ENCODE assay signal across 8 cellular contexts in genomic region chr19:18281082-18282020, GRCh38. TPM values are rescaled to one million over a fixed set of nuclear protein-coding genes. Genes with fewer than 3 reads are reported as not detected.
DNase-seq lines count a peak whose midpoint lies in the region; TF ChIP-seq lines count a peak whose summit lies in the region.

Gene JUND, minus strand, starts transcription at chr19:18281622. Its CDS starts 138 bp downstream, at chr19:18281484.

- peak; percentile 73 for TF ChIP-seq EP300 in stomach (IDR thresholded peaks at IDR 0.05)

- WGBS in stomach, 5 donors = 0 to 1% (median 1%) methylated on average over 19 to 138 of the region's 138 CpGs

- H3K4me1 ChIP-seq in HAP-1 (peaks cover 15% of the 10 kb centered on the region), MM.1S (ENCODE audit: low read length) (peaks cover 12% of the 10 kb centered on the region), stomach (peaks cover 38 to 58% (median 50%) of the 10 kb centered on the region in 4 donors)

- H3K27me3 Mint-ChIP-seq in neural crest cell (ENCODE audit: low read depth) = peaks cover 7% of the 10 kb centered on the region

- H3K4me2 ChIP-seq in MM.1S (ENCODE audit: low read depth, low read length) = peak within 1 kb of the TSS; percentile 99

- intact Hi-C loops in stomach (cut with DNase I; ENCODE audit: low total_unique reads) = no loop called here

- H3K27me3 ChIP-seq in HAP-1 (ENCODE audit: low read depth) = no peaks in the 10 kb centered on the region
- H3K27me3 ChIP-seq in MM.1S (replicated peaks; ENCODE audit: insufficient read depth, low read length) = no peaks in the 10 kb centered on the region
- H3K27me3 ChIP-seq in stomach = no peaks in the 10 kb centered on the region

- H3K9ac ChIP-seq in MM.1S (ENCODE audit: low read length) = peak within 1 kb of the TSS; percentile 100

- H3K4me3 Mint-ChIP-seq in neural crest cell = peak within 1 kb of the TSS; percentile 94

- no peaks in the 10 kb centered on the region for H4K20me1 ChIP-seq in MM.1S (ENCODE audit: insufficient read depth, low read length)

- H3K79me2 ChIP-seq in MM.1S (ENCODE audit: low read length) = peaks cover 24% of the 10 kb centered on the region

- peaks cover 20% of the 10 kb centered on the region for H3F3A ChIP-seq in MM.1S (ENCODE audit: insufficient read depth, low read length)

- in situ Hi-C loops in HAP-1 (cut with MboI; ENCODE audit: low sequenced_read_pairs) = no loop called here

- peaks cover 14% of the 10 kb centered on the region; the same call in 1 of the 2 replicates for H3K36me3 ChIP-seq in HAP-1 (replicated peaks)
- H3K36me3 ChIP-seq in MM.1S (replicated peaks; ENCODE audit: insufficient read depth, low read length) = no peaks in the 10 kb centered on the region
- H3K36me3 ChIP-seq in stomach = peaks cover 8 to 25% (median 18%) of the 10 kb centered on the region in 4 donors

- H3K27ac ChIP-seq in MM.1S (ENCODE audit: low read length) (peak within 1 kb of the TSS; percentile 98), stomach (peak within 1 kb of the TSS; percentile 98 to 100 (median 100))

- no peak for TF ChIP-seq CTCF in MM.1S (IDR thresholded peaks at IDR 0.05; ENCODE audit: low read length)
- TF ChIP-seq CTCF in fibroblast of villous mesenchyme (IDR thresholded peaks at IDR 0.05; ENCODE audit: insufficient read depth, low read depth, low read length) = no peak
- TF ChIP-seq CTCF in neural crest cell (conservative IDR thresholded peaks at IDR 0.05) = no peak
- TF ChIP-seq CTCF in stomach (IDR thresholded peaks at IDR 0.05) = no peak

- peak within 1 kb of the TSS; percentile 47; the same call in 1 of the 2 replicates for H2AFZ ChIP-seq in MM.1S (ENCODE audit: low read length)

- no peaks in the 10 kb centered on the region for H3K9me2 ChIP-seq in MM.1S (replicated peaks; ENCODE audit: insufficient read depth, low read length)

- H3K4me1 Mint-ChIP-seq in neural crest cell = peaks cover 33% of the 10 kb centered on the region

- TF ChIP-seq POLR2A in stomach (IDR thresholded peaks at IDR 0.05) = peak in 1 of 4 donors; percentile 30

- H3K4me3 ChIP-seq in HAP-1 = peak within 1 kb of the TSS; percentile 92
- H3K4me3 ChIP-seq in MM.1S (ENCODE audit: low read length) = peak within 1 kb of the TSS; percentile 94
- peak within 1 kb of the TSS; percentile 96 for H3K4me3 ChIP-seq in fibroblast of villous mesenchyme (ENCODE audit: low read depth, low read length)
- peak within 1 kb of the TSS; percentile 68 to 98 (median 90) for H3K4me3 ChIP-seq in stomach

- H3K9me3 ChIP-seq in HAP-1 = no peaks in the 10 kb centered on the region
- H3K9me3 ChIP-seq in MM.1S (replicated peaks; ENCODE audit: insufficient read depth, low read length) = no peaks in the 10 kb centered on the region
- no peaks in the 10 kb centered on the region for H3K9me3 ChIP-seq in stomach

- peaks cover 8% of the 10 kb centered on the region for H3K36me3 Mint-ChIP-seq in neural crest cell (ENCODE audit: low read depth)

- peak within 1 kb of the TSS; percentile 99 for H3K27ac Mint-ChIP-seq in neural crest cell (ENCODE audit: unreplicated experiment)

- DNase-seq in GF-D8 (lab: John Stamatoyannopoulos, UW) (peak; percentile 89), HAP-1 (ENCODE audit: low spot score in 2 of 2) (peak; percentile 92 to 98), MM.1S (peak; percentile 97), SHP77 treated with DMSO at 0.1 percent for 48 hours (lab: John Stamatoyannopoulos, UW) (peak; percentile 84), activated gamma-delta T cell treated with Interleukin-2 at 50 U/mL for 16 hours (peak; percentile 95), fibroblast of villous mesenchyme (ENCODE audit: low read depth) (peak; percentile 99), neural crest cell (ENCODE audit: low read depth, low spot score) (peak; percentile 91), stomach (peak; percentile 99)

- no peaks in the 10 kb centered on the region for H3K9me3 Mint-ChIP-seq in neural crest cell

RNA-seq across cellular contexts. Expression of gene JUND, which starts in this region (rescaled TPM):
- total RNA-seq in fibroblast of villous mesenchyme (111 and 150 TPM in 2 replicates), neural crest cell (73.6 and 85.1 TPM in 2 replicates), stomach (1,000 to 10,000 TPM in 2 of 5 donors, 100 to 1,000 TPM in 3; 118 to 1,659 (median 737) TPM)
- polyA plus RNA-seq in stomach = 100 to 1,000 TPM in 2 of 3 donors, 10 to 100 TPM in 1; 78.6 to 272 (median 102) TPM

Comparison
In these comparisons a context has a peak if more than half of its experiments do, and no peak if none do; other contexts are left out.
1. Peak in every context shown above with its lines: DNase-seq, H3K4me3 ChIP-seq and H3K27ac ChIP-seq.